14 cellular contexts compared by ENCODE assay signal in the genomic region with DNA sequence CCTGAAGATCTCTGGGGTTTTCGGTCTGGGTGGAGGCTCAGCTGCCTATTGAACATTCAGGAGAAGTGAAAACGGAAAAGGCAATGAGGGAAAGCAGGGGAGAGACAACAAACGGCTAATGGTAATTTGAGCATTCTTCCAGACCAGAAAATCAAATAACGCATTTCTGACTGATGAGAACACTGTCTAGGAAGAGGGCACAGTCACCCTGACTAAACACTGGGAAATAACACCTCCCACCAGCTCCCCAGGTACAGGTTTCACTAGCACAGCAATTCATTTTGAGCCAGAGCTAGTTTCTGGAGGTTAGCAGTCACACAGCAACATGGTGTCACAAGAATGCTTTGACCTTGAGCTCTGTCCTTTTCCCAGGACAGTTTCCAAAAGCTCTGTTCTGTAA. TPM values are rescaled to one million over a fixed set of nuclear protein-coding genes. Genes with fewer than 3 reads are reported as not detected.
DNase-seq lines count a peak whose midpoint lies in the region; ATAC-seq and TF ChIP-seq lines count a peak whose summit lies in the region.
"Had no signal": no experiment of that assay in that cellular context is flagged by ENCODE, and none has a peak within 500 bp of the region (broad histone marks: within the 10 kb centered on the region; RNA-seq: fewer than 3 reads in every experiment).

No MANE protein-coding gene starts in this region.

- peak overlapping the region; percentile 85 for H3K27ac ChIP-seq in smooth muscle cell (ENCODE audit: low read depth)
- H3K27ac ChIP-seq: upper lobe of right lung, WERI-Rb-1 had no signal

- no peaks in the 10 kb centered on the region for H3K79me2 ChIP-seq in smooth muscle cell (ENCODE audit: low read depth)

- H3K4me2 ChIP-seq in smooth muscle cell, result peak overlapping the region; percentile 34

- peak in 1 of 2 donors; percentile 25 for DNase-seq in activated naive CD4-positive, alpha-beta T cell treated with anti-CD3 and anti-CD28 coated beads, Interleukin-2, amount 50 U/mL, for 72 hours (ENCODE audit: low spot score in 2 of 2)
- DNase-seq in activated naive CD4-positive, alpha-beta T cell treated with anti-CD3 and anti-CD28 coated beads, Interleukin-2, amount 50 U/mL, for 16 hours, result no peak
- DNase-seq in M059J (ENCODE audit: low read depth), result peak; percentile 74
- DNase-seq in choroid plexus epithelial cell (ENCODE audit: low read depth), result peak; percentile 39
- DNase-seq in smooth muscle cell (lab: John Stamatoyannopoulos, UW; ENCODE audit: unreplicated experiment), result no peak
- no peak for DNase-seq in NCI-H1048 (lab: John Stamatoyannopoulos, UW)
- DNase-seq in NCI-H524 (lab: John Stamatoyannopoulos, UW), result no peak
- DNase-seq in NCI-H1105 (lab: John Stamatoyannopoulos, UW), result no peak
- DNase-seq: activated naive CD8-positive, alpha-beta T cell treated with anti-CD3 and anti-CD28 coated beads, Interleukin-2, amount 10 ng/mL, durations not matched to agents 7 days and 5 days; BE2C; effector CD8-positive, alpha-beta T cell; NCI-H187; upper lobe of right lung; WERI-Rb-1 had no signal

- H3K9ac ChIP-seq in smooth muscle cell (ENCODE audit: low read depth), result peak overlapping the region; percentile 16

- no peaks in the 10 kb centered on the region for H4K20me1 ChIP-seq in smooth muscle cell (ENCODE audit: low read depth)

- no peaks in the 10 kb centered on the region for H3K27me3 ChIP-seq in smooth muscle cell (ENCODE audit: low read depth)
- H3K27me3 ChIP-seq: BE2C, upper lobe of right lung had no signal

- no peak overlapping the region for H3K4me3 ChIP-seq in choroid plexus epithelial cell (ENCODE audit: low read depth, low read length)
- no peak overlapping the region for H3K4me3 ChIP-seq in smooth muscle cell
- H3K4me3 ChIP-seq: upper lobe of right lung had no signal

- no peaks in the 10 kb centered on the region for H3K9me3 Mint-ChIP-seq in activated naive CD4-positive, alpha-beta T cell treated with anti-CD3 and anti-CD28 coated beads, Interleukin-2, amount 50 U/mL, for 72 hours
- H3K9me3 Mint-ChIP-seq: activated naive CD8-positive, alpha-beta T cell treated with anti-CD3 and anti-CD28 coated beads, Interleukin-2, amount 10 ng/mL, durations not matched to agents 7 days and 5 days had no signal

- ATAC-seq in activated naive CD4-positive, alpha-beta T cell treated with anti-CD3 and anti-CD28 coated beads, Interleukin-2, amount 50 U/mL, for 72 hours, result peak; percentile 73 to 87

- H3F3A ChIP-seq in smooth muscle cell (ENCODE audit: low read depth), result no peaks in the 10 kb centered on the region

- H3K27ac Mint-ChIP-seq in activated naive CD4-positive, alpha-beta T cell treated with anti-CD3 and anti-CD28 coated beads, Interleukin-2, amount 50 U/mL, for 72 hours, result peak overlapping the region in 1 of 2 donors; percentile 53
- H3K27ac Mint-ChIP-seq: activated naive CD8-positive, alpha-beta T cell treated with anti-CD3 and anti-CD28 coated beads, Interleukin-2, amount 10 ng/mL, durations not matched to agents 7 days and 5 days had no signal

- no peaks in the 10 kb centered on the region for H3K9me3 ChIP-seq in smooth muscle cell (replicated peaks; ENCODE audit: low read depth)
- H3K9me3 ChIP-seq: BE2C, upper lobe of right lung had no signal

- no peaks in the 10 kb centered on the region for H3K36me3 Mint-ChIP-seq in activated naive CD4-positive, alpha-beta T cell treated with anti-CD3 and anti-CD28 coated beads, Interleukin-2, amount 50 U/mL, for 72 hours

- no peaks in the 10 kb centered on the region for H3K36me3 ChIP-seq in smooth muscle cell (ENCODE audit: low read depth)
- H3K36me3 ChIP-seq: BE2C, WERI-Rb-1 had no signal

- 52% methylated on average over 4 of the region's 4 CpGs for WGBS in smooth muscle cell (ENCODE audit: low lambda C conversion rate)

- H2AFZ ChIP-seq in smooth muscle cell (ENCODE audit: low read depth), result no peak overlapping the region

- no peaks in the 10 kb centered on the region for H3K4me1 ChIP-seq in smooth muscle cell (ENCODE audit: low read depth)
- H3K4me1 ChIP-seq: BE2C had no signal

- TF ChIP-seq CTCF in choroid plexus epithelial cell (conservative IDR thresholded peaks at IDR 0.05; ENCODE audit: low read depth, low read length) (no peak), smooth muscle cell (IDR thresholded peaks at IDR 0.05; ENCODE audit: borderline replicate concordance, insufficient read depth, poor library complexity, severe bottlenecking) (no peak)

RNA-seq across cellular contexts. Expression of a gene that starts 21.1 kb away (rescaled TPM):
- total RNA-seq in activated naive CD4-positive, alpha-beta T cell treated with anti-CD3 and anti-CD28 coated beads, Interleukin-2, amount 50 U/mL, for 72 hours, result 1 to 10 TPM; 4.3 to 9.1 TPM
- total RNA-seq in M059J (2014; rRNA removed; shearing (Covaris generic)), result 10.8 and 17.1 TPM in 2 replicates
- 1.7 and 2.4 TPM in 2 replicates for total RNA-seq in smooth muscle cell
- polyA plus RNA-seq in smooth muscle cell, result 0.65 and 0.78 TPM in 2 replicates

Comparison
In these comparisons a context has a peak if more than half of its experiments do, and no peak if none do; other contexts are left out.
1. DNase-seq: peak in M059J (single experiment) and choroid plexus epithelial cell (single experiment); none in activated naive CD4-positive, alpha-beta T cell treated with anti-CD3 and anti-CD28 coated beads, Interleukin-2, amount 50 U/mL, for 16 hours (single experiment), smooth muscle cell (single experiment), NCI-H1048 (single experiment), NCI-H524 (0 of 2) and NCI-H1105 (single experiment).